2 cellular contexts compared by ENCODE assay signal in the genomic region with DNA sequence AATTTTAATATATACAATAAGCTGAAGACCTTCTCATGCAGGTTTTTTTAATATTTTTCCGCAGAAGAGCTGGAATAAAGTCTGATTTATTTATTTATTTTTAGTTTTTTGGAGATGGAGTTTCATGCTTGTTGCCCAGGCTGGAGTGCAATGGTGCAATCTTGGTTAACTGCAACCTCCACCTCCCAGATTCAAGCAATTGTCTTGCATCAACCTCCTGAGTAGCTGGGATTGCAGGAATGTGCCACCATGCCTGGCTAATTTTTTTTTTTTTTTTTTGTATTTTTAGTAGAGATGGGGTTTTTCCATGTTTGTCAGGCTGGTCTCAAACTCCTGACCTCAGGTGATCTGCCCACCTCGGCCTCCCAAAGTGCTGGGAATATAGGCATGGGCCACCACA. TPM values are rescaled to one million over a fixed set of nuclear protein-coding genes. Genes with fewer than 3 reads are reported as not detected.
"Had no signal": no experiment of that assay in that cellular context is flagged by ENCODE, and none has a peak within 500 bp of the region (broad histone marks: within the 10 kb centered on the region; RNA-seq: fewer than 3 reads in every experiment).

No MANE protein-coding gene starts in this region.

RNA-seq across cellular contexts. Expression of a gene that starts 34.1 kb away (rescaled TPM):
- total RNA-seq: MCF 10A, NCI-H460 had no signal

RNA-seq across cellular contexts. Expression of a gene that starts 55.1 kb away (rescaled TPM):
- total RNA-seq: MCF 10A, NCI-H460 had no signal
